ENCODE assay signal across 18 cellular contexts in genomic region chr9:110688329-110688728, GRCh38. TPM values are rescaled to one million over a fixed set of nuclear protein-coding genes. Genes with fewer than 3 reads are reported as not detected.
DNase-seq lines count a peak whose midpoint lies in the region; ATAC-seq, FAIRE-seq and TF ChIP-seq lines count a peak whose summit lies in the region.
"Had no signal": no experiment of that assay in that cellular context is flagged by ENCODE, and none has a peak within 500 bp of the region (broad histone marks: within the 10 kb centered on the region; RNA-seq: fewer than 3 reads in every experiment).

No MANE protein-coding gene starts in this region.

- TF ChIP-seq CTCF in PC-9 (conservative IDR thresholded peaks at IDR 0.05), result no peak

- BruUV-seq in PC-9 (replicated peaks; lab: Mats Ljungman, UMichigan), result no TSS peak

- CTCF ChIA-PET in PC-9 (lab: Charles Lee), result interaction anchor here (0.6 kb wide), 1 partner anchor 170 kb away, joined by 6 read pairs; no protein-coding TSS in a partner anchor

- no peaks in the 10 kb centered on the region for H3K27me3 Mint-ChIP-seq in activated T-cell treated with anti-CD3 and anti-CD28 coated beads, Interleukin-2, amount 50 U/mL, for 4 hours (ENCODE audit: low read depth)

- H3K27ac Mint-ChIP-seq in activated naive CD4-positive, alpha-beta T cell treated with anti-CD3 and anti-CD28 coated beads, Interleukin-2, amount 50 U/mL, for 72 hours, result no peak overlapping the region

- no peaks in the 10 kb centered on the region for H3K9me2 ChIP-seq in PC-9 (ENCODE audit: insufficient read depth)

- no peak overlapping the region for H3K4me3 Mint-ChIP-seq in activated T-cell treated with anti-CD3 and anti-CD28 coated beads, Interleukin-2, amount 50 U/mL, for 4 hours

- H2AFZ ChIP-seq in PC-9, result 0 out of 2 replicates have a peak overlapping the region, but pooled peaks have one; percentile 66

- H4K20me1 ChIP-seq in PC-9 (ENCODE audit: insufficient read depth), result no peaks in the 10 kb centered on the region

- H3K9me3 Mint-ChIP-seq in activated naive CD4-positive, alpha-beta T cell treated with anti-CD3 and anti-CD28 coated beads, Interleukin-2, amount 50 U/mL, for 72 hours, result no peaks in the 10 kb centered on the region
- peaks cover 5% of the 10 kb centered on the region for H3K9me3 Mint-ChIP-seq in activated T-cell treated with anti-CD3 and anti-CD28 coated beads, Interleukin-2, amount 50 U/mL, for 4 hours

- FAIRE-seq in urothelium cell line (lab: Jason Lieb, UNC), result peak; percentile 5

- no peak overlapping the region for H3K27ac ChIP-seq in PC-9
- H3K27ac ChIP-seq: C4-2B, SK-N-MC had no signal

- in situ Hi-C loops in KBM-7 (cut with MboI; ENCODE audit: low pct_unique_long_range_greater_than_20kb, low sequenced_read_pairs), result no loop called here

- no peaks in the 10 kb centered on the region for H3K36me3 ChIP-seq in PC-9 (ENCODE audit: low read depth)
- H3K36me3 ChIP-seq: HAP-1 had no signal

- no peak for DNase-seq in activated naive CD4-positive, alpha-beta T cell treated with anti-CD3 and anti-CD28 coated beads, Interleukin-2, amount 50 U/mL, for 72 hours (ENCODE audit: low spot score in 2 of 2)
- DNase-seq in activated naive CD4-positive, alpha-beta T cell treated with Interleukin-2 at 50 U/mL for 16 hours, result no peak
- DNase-seq in KBM-7 (peak; percentile 19), PC-9 (no peak), urothelium cell line (ENCODE audit: low spot score) (no peak)
- no peak for DNase-seq in activated T-cell treated with anti-CD3 and anti-CD28 coated beads, Interleukin-2, amount 50 U/mL, for 4 hours
- DNase-seq: AML-193, DMS79 treated with DMSO at 0.1 percent for 48 hours, NCI-H187, NCI-H2107, NCI-H510A, NCI-H748 treated with DMSO at 0.1 percent for 48 hours, OCI-M1, SHP77 had no signal

- H3K4me2 ChIP-seq in PC-9, result no peak overlapping the region

- no peaks in the 10 kb centered on the region for H3K36me3 Mint-ChIP-seq in activated naive CD4-positive, alpha-beta T cell treated with anti-CD3 and anti-CD28 coated beads, Interleukin-2, amount 50 U/mL, for 72 hours
- no peaks in the 10 kb centered on the region for H3K36me3 Mint-ChIP-seq in activated T-cell treated with anti-CD3 and anti-CD28 coated beads, Interleukin-2, amount 50 U/mL, for 4 hours (ENCODE audit: insufficient read depth)

- no peaks in the 10 kb centered on the region for H3K4me1 ChIP-seq in PC-9 (replicated peaks; ENCODE audit: insufficient read depth)
- H3K4me1 ChIP-seq: HAP-1 had no signal

- no peaks in the 10 kb centered on the region for H3K79me2 ChIP-seq in PC-9 (ENCODE audit: low read depth)

- no peaks in the 10 kb centered on the region for H3K27me3 ChIP-seq in PC-9 (ENCODE audit: insufficient read depth, low read depth)

- intact Hi-C loops in PC-9 (cut with micrococcal nuclease; ENCODE audit: unreplicated experiment), result no loop called here

- 0 out of 2 replicates have a peak, but pooled peaks cover 2% of the 10 kb centered on the region for H3K9me3 ChIP-seq in PC-9 (ENCODE audit: insufficient read depth, low read depth)
- H3K9me3 ChIP-seq: HAP-1 had no signal

- POLR2A ChIA-PET in PC-9 (lab: Charles Lee; ENCODE audit: unreplicated experiment), result no interaction called here

- no peaks in the 10 kb centered on the region for H3K4me1 Mint-ChIP-seq in activated T-cell treated with anti-CD3 and anti-CD28 coated beads, Interleukin-2, amount 50 U/mL, for 4 hours (ENCODE audit: low read depth)

- peak; percentile 49 to 54 for ATAC-seq in activated naive CD4-positive, alpha-beta T cell treated with anti-CD3 and anti-CD28 coated beads, Interleukin-2, amount 50 U/mL, for 72 hours
- ATAC-seq in activated T-cell treated with anti-CD3 and anti-CD28 coated beads, Interleukin-2, amount 50 U/mL, for 4 hours, result no peak
- no peak for ATAC-seq in GM18519 (IDR thresholded peaks at IDR 0.05; ENCODE audit: low FRiP score, unreplicated experiment)

- H3F3A ChIP-seq in PC-9 (ENCODE audit: insufficient read depth, low read depth), result peaks cover 11% of the 10 kb centered on the region

- H3K4me3 ChIP-seq in PC-9, result no peak overlapping the region
- H3K4me3 ChIP-seq: HAP-1, SK-N-MC had no signal

RNA-seq across cellular contexts. Expression of gene MUSK, which starts 19.7 kb away (rescaled TPM):
- total RNA-seq in activated naive CD4-positive, alpha-beta T cell treated with anti-CD3 and anti-CD28 coated beads, Interleukin-2, amount 50 U/mL, for 72 hours, result not detected
- total RNA-seq in PC-9 (2021), result not detected in 2 replicates
- total RNA-seq in activated T-cell treated with anti-CD3 and anti-CD28 coated beads, Interleukin-2, amount 50 U/mL, for 4 hours, result not detected

Comparison
In these comparisons a context has a peak if more than half of its experiments do, and no peak if none do; other contexts are left out.
1. ATAC-seq: peak in activated naive CD4-positive, alpha-beta T cell treated with anti-CD3 and anti-CD28 coated beads, Interleukin-2, amount 50 U/mL, for 72 hours (2 of 2); none in activated T-cell treated with anti-CD3 and anti-CD28 coated beads, Interleukin-2, amount 50 U/mL, for 4 hours (0 of 2) and GM18519 (single experiment).